9 cellular contexts compared by ENCODE assay signal in genomic region chr11:12845739-12846358, GRCh38.
DNase-seq lines count a peak whose midpoint lies in the region; ATAC-seq lines count a peak whose summit lies in the region.
"Had no signal": no experiment of that assay in that cellular context is flagged by ENCODE, and none has a peak within 500 bp of the region (broad histone marks: within the 10 kb centered on the region; RNA-seq: fewer than 3 reads in every experiment).

No MANE protein-coding gene starts in this region.

- H4K91ac ChIP-seq in neuronal stem cell (ENCODE audit: low read depth, low read length, poor library complexity): no peak overlapping the region

- WGBS in neuronal stem cell (ENCODE audit: extremely low coverage in 2 of 2, insufficient read length in 2 of 2, insufficient replicate concordance in 1 of 2), 2 donors: no CpG with 5 or more reads among the region's 10 CpGs

- H3K4me3 ChIP-seq in neuronal stem cell (ENCODE audit: low read length in 2 of 2): no peak overlapping the region

- H2BK12ac ChIP-seq in neuronal stem cell (ENCODE audit: low read length): no peak overlapping the region

- H3K9ac ChIP-seq in neuronal stem cell (ENCODE audit: low read depth, low read length, poor library complexity): no peak overlapping the region

- no peak overlapping the region for H2BK120ac ChIP-seq in neuronal stem cell (ENCODE audit: low read depth, low read length)

- no peak overlapping the region for H3K23ac ChIP-seq in neuronal stem cell (ENCODE audit: low read depth, low read length, poor library complexity)

- H3K4ac ChIP-seq in neuronal stem cell (ENCODE audit: low read length): no peak overlapping the region

- H3K4me2 ChIP-seq in neuronal stem cell (ENCODE audit: insufficient read depth, low read length, poor library complexity, severe bottlenecking): no peak overlapping the region

- no peak overlapping the region for H2AK5ac ChIP-seq in neuronal stem cell (ENCODE audit: low read depth, low read length)

- peak overlapping the region; percentile 48 for H2AFZ ChIP-seq in neuronal stem cell (ENCODE audit: low read length)

- H3K14ac ChIP-seq in neuronal stem cell (ENCODE audit: low read length): no peak overlapping the region

- H3K9me3 ChIP-seq in neuronal stem cell (replicated peaks in 1 of 2; ENCODE audit: control insufficient read depth in 2 of 2, insufficient read depth in 1 of 2, low read depth in 1 of 2, low read length in 2 of 2): peaks cover 0 to 9% of the 10 kb centered on the region in 2 donors

- no peaks in the 10 kb centered on the region for H3K27me3 ChIP-seq in neuronal stem cell (ENCODE audit: control insufficient read depth in 3 of 3, insufficient read depth in 3 of 3, low read depth in 1 of 3, low read length in 3 of 3)

- H4K8ac ChIP-seq in neuronal stem cell (ENCODE audit: low read depth, low read length): no peak overlapping the region

- peaks cover 2% of the 10 kb centered on the region for H3K79me1 ChIP-seq in neuronal stem cell (ENCODE audit: low read depth, low read length)

- DNase-seq in DMS79 treated with DMSO at 0.1 percent for 48 hours (lab: John Stamatoyannopoulos, UW): peak; percentile 92
- DNase-seq in NCI-H345 treated with DMSO at 0.1 percent for 48 hours (lab: John Stamatoyannopoulos, UW; ENCODE audit: unreplicated experiment): peak; percentile 99
- DNase-seq in neuronal stem cell (ENCODE audit: low spot score): no peak
- no peak for DNase-seq in DMS114 treated with DMSO at 0.1 percent for 48 hours (lab: John Stamatoyannopoulos, UW; ENCODE audit: unreplicated experiment)
- no peak for DNase-seq in SKM-1 (lab: John Stamatoyannopoulos, UW; ENCODE audit: unreplicated experiment)
- DNase-seq: activated B cell treated with CpG ODN at 0.5 μM for 24 hours had no signal

- peak; percentile 15 for ATAC-seq in esophagus mucosa
- no peak for ATAC-seq in HG03045 (IDR thresholded peaks at IDR 0.05; ENCODE audit: unreplicated experiment)
- no peak for ATAC-seq in HG02973 (IDR thresholded peaks at IDR 0.05; ENCODE audit: unreplicated experiment)

- peaks cover 0 to 5% of the 10 kb centered on the region in 2 donors for H3K36me3 ChIP-seq in neuronal stem cell (replicated peaks in 1 of 2; ENCODE audit: control insufficient read depth in 2 of 2, insufficient read depth in 2 of 2, low read length in 2 of 2)

- peaks cover 35 to 55% of the 10 kb centered on the region in 2 donors for H3K4me1 ChIP-seq in neuronal stem cell (ENCODE audit: control insufficient read depth in 2 of 2, insufficient read depth in 1 of 2, low read depth in 1 of 2, low read length in 2 of 2)

- no peak overlapping the region for H2BK15ac ChIP-seq in neuronal stem cell (ENCODE audit: low read length)

- H2BK5ac ChIP-seq in neuronal stem cell (ENCODE audit: low read length): no peak overlapping the region

- H3K27ac ChIP-seq in neuronal stem cell (replicated peaks; ENCODE audit: low read length): peak overlapping the region; percentile 77

- peak overlapping the region; percentile 50 for H3K18ac ChIP-seq in neuronal stem cell (ENCODE audit: low read length)

Comparison
In these comparisons a context has a peak if more than half of its experiments do, and no peak if none do; other contexts are left out.
1. DNase-seq: peak in DMS79 treated with DMSO at 0.1 percent for 48 hours (single experiment) and NCI-H345 treated with DMSO at 0.1 percent for 48 hours (single experiment); none in neuronal stem cell (single experiment), DMS114 treated with DMSO at 0.1 percent for 48 hours (single experiment) and SKM-1 (single experiment).